23 cellular contexts compared by ENCODE assay signal in genomic region chr20:22825076-22825475, GRCh38.
"Had no signal": no experiment of that assay in that cellular context is flagged by ENCODE, and none has a peak within 500 bp of the region (broad histone marks: within the 10 kb centered on the region; RNA-seq: fewer than 3 reads in every experiment).

No MANE protein-coding gene starts in this region.

- H3K4me3 ChIP-seq: ascending aorta, psoas muscle, sigmoid colon, thoracic aorta, uterus had no signal

- H3K9me3 Mint-ChIP-seq: activated CD8-positive, alpha-beta T cell treated with anti-CD3 and anti-CD28 coated beads for 36 hours; activated naive CD8-positive, alpha-beta T cell treated with anti-CD3 and anti-CD28 coated beads for 36 hours; activated T-cell treated with anti-CD3 and anti-CD28 coated beads, Interleukin-2, amount 50 U/mL, for 72 hours; natural killer cell treated with Interleukin-12 subunit alpha and Interleukin-12 subunit beta and Interleukin-15 and Interleukin-18, amount 100 ng/mL, for 72 hours; stimulated activated naive CD8-positive, alpha-beta T cell treated with anti-CD3 and anti-CD28 coated beads, Interleukin-15, amount 100 ng/mL, for 72 hours had no signal

- H3K27me3 ChIP-seq: ascending aorta, sigmoid colon, uterus had no signal

- H3K4me1 ChIP-seq: ascending aorta, psoas muscle, sigmoid colon, uterus had no signal

- H3K27ac ChIP-seq: ascending aorta, psoas muscle, sigmoid colon, thoracic aorta, uterus, WERI-Rb-1 had no signal

- H3K9me3 ChIP-seq: ascending aorta, psoas muscle, sigmoid colon, thoracic aorta, uterus had no signal

- H3K36me3 ChIP-seq: ascending aorta, sigmoid colon, thoracic aorta, uterus, WERI-Rb-1 had no signal

- H3K27me3 Mint-ChIP-seq: activated CD4-positive, alpha-beta T cell treated with anti-CD3 and anti-CD28 coated beads for 36 hours; activated CD8-positive, alpha-beta T cell treated with anti-CD3 and anti-CD28 coated beads for 36 hours; activated naive CD8-positive, alpha-beta T cell treated with anti-CD3 and anti-CD28 coated beads for 36 hours; effector memory CD8-positive, alpha-beta T cell; natural killer cell treated with Interleukin-12 subunit alpha and Interleukin-12 subunit beta and Interleukin-15 and Interleukin-18, amount 100 ng/mL, for 72 hours; stimulated activated naive CD8-positive, alpha-beta T cell treated with anti-CD3 and anti-CD28 coated beads, Interleukin-15, amount 100 ng/mL, for 72 hours had no signal

- H3K4me3 Mint-ChIP-seq: activated CD4-positive, alpha-beta T cell treated with anti-CD3 and anti-CD28 coated beads for 36 hours; activated CD8-positive, alpha-beta T cell treated with anti-CD3 and anti-CD28 coated beads for 36 hours; activated naive CD8-positive, alpha-beta T cell treated with anti-CD3 and anti-CD28 coated beads for 36 hours; activated T-cell treated with anti-CD3 and anti-CD28 coated beads, Interleukin-2, amount 50 U/mL, for 72 hours; effector memory CD8-positive, alpha-beta T cell; memory B cell; natural killer cell treated with Interleukin-12 subunit alpha and Interleukin-12 subunit beta and Interleukin-15 and Interleukin-18, amount 100 ng/mL, for 72 hours; stimulated activated naive CD8-positive, alpha-beta T cell treated with anti-CD3 and anti-CD28 coated beads, Interleukin-15, amount 100 ng/mL, for 72 hours had no signal

- H3K27ac Mint-ChIP-seq: activated CD4-positive, alpha-beta T cell treated with anti-CD3 and anti-CD28 coated beads for 36 hours; activated CD8-positive, alpha-beta T cell treated with anti-CD3 and anti-CD28 coated beads for 36 hours; activated naive CD8-positive, alpha-beta T cell treated with anti-CD3 and anti-CD28 coated beads for 36 hours; activated T-cell treated with anti-CD3 and anti-CD28 coated beads, Interleukin-2, amount 50 U/mL, for 72 hours; effector memory CD8-positive, alpha-beta T cell; memory B cell; natural killer cell treated with Interleukin-12 subunit alpha and Interleukin-12 subunit beta and Interleukin-15 and Interleukin-18, amount 100 ng/mL, for 72 hours; stimulated activated naive CD8-positive, alpha-beta T cell treated with anti-CD3 and anti-CD28 coated beads, Interleukin-15, amount 100 ng/mL, for 72 hours had no signal

- H3K4me1 Mint-ChIP-seq: activated CD4-positive, alpha-beta T cell treated with anti-CD3 and anti-CD28 coated beads for 36 hours; activated naive CD8-positive, alpha-beta T cell treated with anti-CD3 and anti-CD28 coated beads for 36 hours; memory B cell; stimulated activated naive CD8-positive, alpha-beta T cell treated with anti-CD3 and anti-CD28 coated beads, Interleukin-15, amount 100 ng/mL, for 72 hours had no signal

- H3K36me3 Mint-ChIP-seq: activated naive CD8-positive, alpha-beta T cell treated with anti-CD3 and anti-CD28 coated beads for 36 hours; memory B cell; natural killer cell treated with Interleukin-12 subunit alpha and Interleukin-12 subunit beta and Interleukin-15 and Interleukin-18, amount 100 ng/mL, for 72 hours had no signal

- ATAC-seq: activated CD4-positive, alpha-beta T cell treated with anti-CD3 and anti-CD28 coated beads for 36 hours; activated CD8-positive, alpha-beta T cell treated with anti-CD3 and anti-CD28 coated beads for 36 hours; activated T-cell treated with anti-CD3 and anti-CD28 coated beads, Interleukin-2, amount 50 U/mL, for 72 hours; effector memory CD8-positive, alpha-beta T cell; esophagus mucosa; natural killer cell treated with Interleukin-12 subunit alpha and Interleukin-12 subunit beta and Interleukin-15 and Interleukin-18, amount 100 ng/mL, for 72 hours; psoas muscle; stimulated activated naive CD8-positive, alpha-beta T cell treated with anti-CD3 and anti-CD28 coated beads, Interleukin-15, amount 100 ng/mL, for 72 hours had no signal

- DNase-seq: activated CD4-positive, alpha-beta T cell treated with anti-CD3 and anti-CD28 coated beads for 36 hours; activated CD8-positive, alpha-beta memory T cell treated with anti-CD3 and anti-CD28 coated beads, Interleukin-2, amount 50 U/mL, for 4 hours; activated CD8-positive, alpha-beta T cell treated with anti-CD3 and anti-CD28 coated beads for 36 hours; activated gamma-delta T cell treated with Interleukin-2 at 50 U/mL for 16 hours; activated naive CD8-positive, alpha-beta T cell treated with anti-CD3 and anti-CD28 coated beads for 36 hours; activated T-cell treated with anti-CD3 and anti-CD28 coated beads, Interleukin-2, amount 50 U/mL, for 72 hours; caudate nucleus; cortex of kidney; effector memory CD8-positive, alpha-beta T cell; foreskin melanocyte; head of caudate nucleus; psoas muscle; sigmoid colon; stimulated activated CD4-positive, alpha-beta T cell treated with anti-CD3 and anti-CD28 coated beads, Interleukin-4, amount 100 ng/mL, for 1 hour; stimulated activated naive CD8-positive, alpha-beta T cell treated with anti-CD3 and anti-CD28 coated beads, Interleukin-15, amount 100 ng/mL, for 72 hours; T-helper 1 cell; uterus; WERI-Rb-1 had no signal
